In genomic region chr17:81921531-81921862, GRCh38 we compare ENCODE assay signal across 22 cellular contexts. TPM values are rescaled to one million over a fixed set of nuclear protein-coding genes. Genes with fewer than 3 reads are reported as not detected.
DNase-seq lines count a peak whose midpoint lies in the region; ATAC-seq and TF ChIP-seq lines count a peak whose summit lies in the region.
"Had no signal": no experiment of that assay in that cellular context is flagged by ENCODE, and none has a peak within 500 bp of the region (broad histone marks: within the 10 kb centered on the region; RNA-seq: fewer than 3 reads in every experiment).

No MANE protein-coding gene starts in this region.

- H3K79me2 ChIP-seq in KMS-11 (ENCODE audit: insufficient read depth, low read depth) = peaks cover 86% of the 10 kb centered on the region
- H3K79me2 ChIP-seq in osteoblast (ENCODE audit: insufficient read depth, low read length) = peaks cover 94% of the 10 kb centered on the region

- intact Hi-C loops in psoas muscle (cut with DNase I) = loop anchor here in 1 of 2 donors (5.0 kb wide), 1 partner anchor 49 kb away; the partner anchor contains the start of gene ARHGDIA

- peak overlapping the region; percentile 29 for H3K27ac Mint-ChIP-seq in central memory CD8-positive, alpha-beta T cell (ENCODE audit: low read depth)

- TF ChIP-seq CTCF in KMS-11 (conservative IDR thresholded peaks at IDR 0.05; ENCODE audit: low read depth, low read length) = no peak
- TF ChIP-seq CTCF in psoas muscle (IDR thresholded peaks at IDR 0.05) = no peak
- no peak for TF ChIP-seq CTCF in osteoblast (IDR thresholded peaks at IDR 0.05; ENCODE audit: extremely low read depth, low read depth, low read length)

- no peak overlapping the region for H3K4me3 Mint-ChIP-seq in central memory CD8-positive, alpha-beta T cell

- no peaks in the 10 kb centered on the region for H3K27me3 Mint-ChIP-seq in central memory CD8-positive, alpha-beta T cell

- H3K9ac ChIP-seq in BLaER1 treated with 17β-estradiol and CSF1 and Interleukin-3, amounts not matched to agents 10 nM and 100 nM = peak overlapping the region; percentile 68 to 99 (median 94); a peak in 20 of 22 replicates
- H3K9ac ChIP-seq in KMS-11 = no peak overlapping the region

- no peaks in the 10 kb centered on the region for H3K9me3 Mint-ChIP-seq in central memory CD8-positive, alpha-beta T cell

- peaks cover 21 to 45% (median 37%) of the 10 kb centered on the region in 11 experiments for H3K36me3 ChIP-seq in BLaER1 treated with 17β-estradiol and CSF1 and Interleukin-3, amounts not matched to agents 10 nM and 100 nM
- H3K36me3 ChIP-seq in KMS-11 (ENCODE audit: insufficient read depth) (no peaks in the 10 kb centered on the region; the same call in 1 of the 2 replicates), psoas muscle (ENCODE audit: insufficient read depth in 1 of 2, low read depth in 1 of 2) (peaks cover 0 to 40% of the 10 kb centered on the region in 2 donors), osteoblast (ENCODE audit: insufficient read depth, low read length) (peaks cover 35% of the 10 kb centered on the region)

- H2AFZ ChIP-seq in KMS-11 (ENCODE audit: low read depth) = no peak overlapping the region
- H2AFZ ChIP-seq in osteoblast (ENCODE audit: low read length) = no peak overlapping the region

- H3K36me3 Mint-ChIP-seq in central memory CD8-positive, alpha-beta T cell (ENCODE audit: insufficient read depth) = peaks cover 18% of the 10 kb centered on the region

- 82 to 91% (median 86%) methylated on average over 4 of the region's 4 CpGs for WGBS in psoas muscle, 3 donors

- no peaks in the 10 kb centered on the region for H3K27me3 ChIP-seq in BLaER1 treated with 17β-estradiol and CSF1 and Interleukin-3, amounts not matched to agents 10 nM and 100 nM
- no peaks in the 10 kb centered on the region for H3K27me3 ChIP-seq in KMS-11 (ENCODE audit: insufficient read depth, low read depth)
- no peaks in the 10 kb centered on the region for H3K27me3 ChIP-seq in psoas muscle (ENCODE audit: insufficient read depth in 3 of 3, low read length in 2 of 3)
- H3K27me3 ChIP-seq in osteoblast (ENCODE audit: insufficient read depth, low read length) = no peaks in the 10 kb centered on the region
- H3K27me3 ChIP-seq: BE2C, SJSA1 had no signal

- H3K4me1 Mint-ChIP-seq in central memory CD8-positive, alpha-beta T cell = peaks cover 26% of the 10 kb centered on the region

- no peak for DNase-seq in central memory CD8-positive, alpha-beta T cell (ENCODE audit: low spot score in 2 of 2)
- DNase-seq in psoas muscle (no peak), osteoblast (ENCODE audit: insufficient read length, low spot score, missing footprints) (no peak), mesenteric fat pad (ENCODE audit: low spot score) (no peak), H4 (ENCODE audit: low spot score) (no peak)
- DNase-seq: BE2C, DND-41, GDM1, GOT3, Karpas-422, MM.1S, NCI-H1092 treated with DMSO at 0.1 percent for 48 hours, NCI-H1694 treated with DMSO at 0.1 percent for 48 hours, NCI-H2171, NCI-H446, NCI-H69, OCI-M1, SW 1271 had no signal

- peak overlapping the region; percentile 98 to 100 (median 100) for H3K4me2 ChIP-seq in BLaER1 treated with 17β-estradiol and CSF1 and Interleukin-3, amounts not matched to agents 10 nM and 100 nM
- H3K4me2 ChIP-seq in KMS-11 (no peak overlapping the region; the same call in 1 of the 2 replicates), osteoblast (ENCODE audit: insufficient read depth, low read length) (no peak overlapping the region)

- H3K27ac ChIP-seq in BLaER1 treated with 17β-estradiol and CSF1 and Interleukin-3, amounts not matched to agents 10 nM and 100 nM = peak overlapping the region in 10 of 11 experiments; percentile 4 to 99 (median 98); a peak in 18 of 22 replicates
- peak overlapping the region; percentile 14; the same call in 1 of the 2 replicates for H3K27ac ChIP-seq in KMS-11
- H3K27ac ChIP-seq in psoas muscle = peak overlapping the region; percentile 81
- no peak overlapping the region for H3K27ac ChIP-seq in osteoblast (ENCODE audit: low read depth, low read length)
- H3K27ac ChIP-seq: SJSA1 had no signal

- peaks cover 82 to 94% (median 88%) of the 10 kb centered on the region in 10 experiments for H3K4me1 ChIP-seq in BLaER1 treated with 17β-estradiol and CSF1 and Interleukin-3, amounts not matched to agents 10 nM and 100 nM
- H3K4me1 ChIP-seq in KMS-11 (ENCODE audit: low read depth, poor library complexity, severe bottlenecking) (peaks cover 70% of the 10 kb centered on the region), psoas muscle (peaks cover 83% of the 10 kb centered on the region), osteoblast (ENCODE audit: insufficient read depth, low read length) (peaks cover 30% of the 10 kb centered on the region)

- peak overlapping the region in 8 of 10 experiments; percentile 32 to 99 (median 94); a peak in 15 of 20 replicates for H3K4me3 ChIP-seq in BLaER1 treated with 17β-estradiol and CSF1 and Interleukin-3, amounts not matched to agents 10 nM and 100 nM
- H3K4me3 ChIP-seq in KMS-11 (IDR thresholded peaks at IDR 0.05; ENCODE audit: insufficient read depth, low read depth, low read length) (no peak overlapping the region), psoas muscle (peak overlapping the region; percentile 76), osteoblast (ENCODE audit: insufficient read depth, low read length) (no peak overlapping the region)
- H3K4me3 ChIP-seq: GM12878, SJSA1 had no signal

- peaks cover 31 to 93% (median 67%) of the 10 kb centered on the region in 11 experiments for H4K20me1 ChIP-seq in BLaER1 treated with 17β-estradiol and CSF1 and Interleukin-3, amounts not matched to agents 10 nM and 100 nM
- H4K20me1 ChIP-seq in KMS-11 (ENCODE audit: insufficient read depth) = 0 out of 2 replicates have a peak, but pooled peaks cover 9% of the 10 kb centered on the region
- H4K20me1 ChIP-seq in osteoblast (ENCODE audit: insufficient read depth, low read length) = peaks cover 64% of the 10 kb centered on the region

- H3K9me3 ChIP-seq in BLaER1 treated with 17β-estradiol and CSF1 and Interleukin-3, amounts not matched to agents 10 nM and 100 nM (replicated peaks in 1 of 11) = no peaks in the 10 kb centered on the region
- H3K9me3 ChIP-seq in psoas muscle (no peaks in the 10 kb centered on the region), osteoblast (ENCODE audit: low read depth, low read length) (no peaks in the 10 kb centered on the region)
- H3K9me3 ChIP-seq: BE2C, SJSA1 had no signal

- ATAC-seq in central memory CD8-positive, alpha-beta T cell (replicated peaks; ENCODE audit: extremely low read depth, poor library complexity, severe bottlenecking) = no peak
- ATAC-seq in psoas muscle = no peak
- ATAC-seq: GM12878 had no signal

RNA-seq across cellular contexts. Expression of gene SIRT7, which starts 3.5 kb away (rescaled TPM):
- total RNA-seq in psoas muscle = 10 to 100 TPM in 1 of 4 donors, 1 to 10 TPM in 3; 3.9 to 10.2 (median 6.3) TPM
- 10 to 100 TPM in 2 of 3 donors, 1 to 10 TPM in 1; 5.7 to 14.2 (median 10.4) TPM for polyA plus RNA-seq in psoas muscle
- total RNA-seq in osteoblast = 15.0 and 22.1 TPM in 2 replicates
- 16.9 TPM for total RNA-seq in mesenteric fat pad
- total RNA-seq in H4 (2014; rRNA removed; shearing (Covaris generic)) = 5.5 and 8.7 TPM in 2 replicates

RNA-seq across cellular contexts. Expression of gene MAFG, which starts 6.0 kb away (rescaled TPM):
- total RNA-seq in psoas muscle = 10 to 100 TPM; 43.1 to 74.2 (median 53.7) TPM
- polyA plus RNA-seq in psoas muscle = 10 to 100 TPM; 21.6 to 73.7 (median 26.6) TPM
- 27.1 and 32.6 TPM in 2 replicates for total RNA-seq in osteoblast
- 29.7 TPM for total RNA-seq in mesenteric fat pad
- 8.7 and 9.3 TPM in 2 replicates for total RNA-seq in H4 (2014; rRNA removed; shearing (Covaris generic))

RNA-seq across cellular contexts. Expression of gene PCYT2, which starts 10.3 kb away (rescaled TPM):
- total RNA-seq in psoas muscle = 10 to 100 TPM; 10.2 to 26.9 (median 19.2) TPM
- 10 to 100 TPM; 13.2 to 14.1 (median 13.3) TPM for polyA plus RNA-seq in psoas muscle
- 61.6 and 67.0 TPM in 2 replicates for total RNA-seq in osteoblast
- total RNA-seq in mesenteric fat pad = 33.9 TPM
- total RNA-seq in H4 (2014; rRNA removed; shearing (Covaris generic)) = 34.7 and 39.0 TPM in 2 replicates

RNA-seq across cellular contexts. Expression of gene PYCR1, which starts 15.6 kb away (rescaled TPM):
- total RNA-seq in psoas muscle (10 to 100 TPM in 2 of 4 donors, 1 to 10 TPM in 2; 5.4 to 12.5 (median 9.5) TPM), osteoblast (121 and 141 TPM in 2 replicates), mesenteric fat pad (9.5 TPM)
- 10 to 100 TPM in 2 of 3 donors, 1 to 10 TPM in 1; 8.3 to 23.2 (median 15.2) TPM for polyA plus RNA-seq in psoas muscle
- 92.4 and 128 TPM in 2 replicates for total RNA-seq in H4 (2014; rRNA removed; shearing (Covaris generic))

RNA-seq across cellular contexts. Expression of gene NPB, which starts 19.5 kb away (rescaled TPM):
- under 1 TPM; 0.42 to 0.78 (median 0.55) TPM for total RNA-seq in psoas muscle
- 1 to 10 TPM in 1 of 3 donors, under 1 TPM in 2; 0.73 to 2.9 (median 0.76) TPM for polyA plus RNA-seq in psoas muscle
- under 0.01 TPM in 1 of 2 replicates, not detected in the other for total RNA-seq in osteoblast
- total RNA-seq in mesenteric fat pad = not detected
- 0.04 TPM in 1 of 2 replicates, not detected in the other for total RNA-seq in H4 (2014; rRNA removed; shearing (Covaris generic))

Comparison
In these comparisons a context has a peak if more than half of its experiments do, and no peak if none do; other contexts are left out.
1. H3K4me2 ChIP-seq: peak in BLaER1 treated with 17β-estradiol and CSF1 and Interleukin-3, amounts not matched to agents 10 nM and 100 nM (11 of 11); none in KMS-11 (single experiment) and osteoblast (single experiment).
2. H3K4me3 ChIP-seq: peak in BLaER1 treated with 17β-estradiol and CSF1 and Interleukin-3, amounts not matched to agents 10 nM and 100 nM (8 of 10) and psoas muscle (single experiment); none in KMS-11 (single experiment) and osteoblast (single experiment).